ENCODE assay signal across 8 cellular contexts in genomic region chr10:33134011-33134751, GRCh38.
DNase-seq lines count a peak whose midpoint lies in the region; ATAC-seq, FAIRE-seq and TF ChIP-seq lines count a peak whose summit lies in the region.

No MANE protein-coding gene starts in this region.

- intact Hi-C loops in activated CD4-positive, alpha-beta T cell treated with anti-CD3 and anti-CD28 coated beads, Interleukin-2, amount 10 ng/mL, durations not matched to agents 24 days and 14 days (cut with micrococcal nuclease), result loop anchor here (1.0 to 10.0 kb wide), 8 partner anchors 9 to 1079 kb away; partner anchors contain the start of genes ITGB1 and KIF5B

- peak; percentile 88 for ATAC-seq in GM18873 (IDR thresholded peaks at IDR 0.05; ENCODE audit: low FRiP score, unreplicated experiment)
- peak; percentile 78 for ATAC-seq in HG03432 (IDR thresholded peaks at IDR 0.05; ENCODE audit: unreplicated experiment)

- TF ChIP-seq POLR2A in GM12891 (IDR thresholded peaks at IDR 0.05; ENCODE audit: low read depth, low read length), result no peak

- H3K36me3 ChIP-seq in effector memory CD4-positive, alpha-beta T cell (ENCODE audit: control insufficient read depth, insufficient read depth, low read length), result no peaks in the 10 kb centered on the region

- H3K27me3 ChIP-seq in effector memory CD4-positive, alpha-beta T cell (replicated peaks; ENCODE audit: control insufficient read depth, insufficient read depth, low read length, poor library complexity, severe bottlenecking), result no peaks in the 10 kb centered on the region

- H3K9me3 ChIP-seq in effector memory CD4-positive, alpha-beta T cell (ENCODE audit: control insufficient read depth, low read length), result no peaks in the 10 kb centered on the region

- H3K27ac Mint-ChIP-seq in activated CD4-positive, alpha-beta T cell treated with anti-CD3 and anti-CD28 coated beads, Interleukin-2, amount 10 ng/mL, durations not matched to agents 24 days and 14 days, result peak overlapping the region; percentile 87

- peaks cover 2% of the 10 kb centered on the region for H3K27me3 Mint-ChIP-seq in activated CD4-positive, alpha-beta T cell treated with anti-CD3 and anti-CD28 coated beads, Interleukin-2, amount 10 ng/mL, durations not matched to agents 24 days and 14 days

- H3K4me3 ChIP-seq in effector memory CD4-positive, alpha-beta T cell (ENCODE audit: insufficient read depth, low read depth, low read length, poor library complexity, severe bottlenecking), result no peak overlapping the region

- H3K27ac ChIP-seq in effector memory CD4-positive, alpha-beta T cell (ENCODE audit: insufficient read depth, low read length, poor library complexity, severe bottlenecking), result peak overlapping the region; percentile 75

- FAIRE-seq in GM12891 (lab: Jason Lieb, UNC), result no peak
- no peak for FAIRE-seq in frontal cortex (lab: Jason Lieb, UNC)

- peak; percentile 83 for DNase-seq in activated CD4-positive, alpha-beta T cell treated with anti-CD3 and anti-CD28 coated beads, Interleukin-2, amount 10 ng/mL, durations not matched to agents 24 days and 14 days
- peak; percentile 60 to 78 (median 67) for DNase-seq in effector memory CD4-positive, alpha-beta T cell
- DNase-seq in renal cortical epithelial cell (ENCODE audit: low read depth) (peak; percentile 100), GM12891 (ENCODE audit: insufficient read length, low spot score) (no peak), frontal cortex (ENCODE audit: low spot score in 2 of 2) (no peak), NCI-H2107 treated with DMSO at 0.1 percent for 48 hours (lab: John Stamatoyannopoulos, UW; ENCODE audit: unreplicated experiment) (no peak)

- H3K9me3 Mint-ChIP-seq in activated CD4-positive, alpha-beta T cell treated with anti-CD3 and anti-CD28 coated beads, Interleukin-2, amount 10 ng/mL, durations not matched to agents 24 days and 14 days, result peaks cover 9% of the 10 kb centered on the region

- peaks cover 86% of the 10 kb centered on the region for H3K4me1 ChIP-seq in effector memory CD4-positive, alpha-beta T cell (ENCODE audit: control insufficient read depth, insufficient read depth, low read length, poor library complexity, severe bottlenecking)

- peak overlapping the region; percentile 29 for H3K4me3 Mint-ChIP-seq in activated CD4-positive, alpha-beta T cell treated with anti-CD3 and anti-CD28 coated beads, Interleukin-2, amount 10 ng/mL, durations not matched to agents 24 days and 14 days

- H3K4me1 Mint-ChIP-seq in activated CD4-positive, alpha-beta T cell treated with anti-CD3 and anti-CD28 coated beads, Interleukin-2, amount 10 ng/mL, durations not matched to agents 24 days and 14 days, result peaks cover 50% of the 10 kb centered on the region

- no peaks in the 10 kb centered on the region for H3K36me3 Mint-ChIP-seq in activated CD4-positive, alpha-beta T cell treated with anti-CD3 and anti-CD28 coated beads, Interleukin-2, amount 10 ng/mL, durations not matched to agents 24 days and 14 days (ENCODE audit: low read depth)

TF ChIP-seq in GM12891, 5 proteins besides CTCF, POLR2A, EP300 and RAD21:
- no peak for TF ChIP-seq PAX5 (IDR thresholded peaks at IDR 0.05; ENCODE audit: insufficient read depth, low read length, severe bottlenecking)
- no peak for TF ChIP-seq SPI1 (IDR thresholded peaks at IDR 0.05; ENCODE audit: low read depth, low read length)
- no peak for TF ChIP-seq POU2F2 (IDR thresholded peaks at IDR 0.05; ENCODE audit: low read depth, low read length)
- TF ChIP-seq POLR2AphosphoS5 (IDR thresholded peaks at IDR 0.05; ENCODE audit: low read depth, low read length), result no peak
- no peak for TF ChIP-seq TAF1 (IDR thresholded peaks at IDR 0.05; ENCODE audit: low read depth, low read length)
TF ChIP-seq in GM12891: peak in this region for 0.

Comparison
In these comparisons a context has a peak if more than half of its experiments do, and no peak if none do; other contexts are left out.
1. DNase-seq: peak in activated CD4-positive, alpha-beta T cell treated with anti-CD3 and anti-CD28 coated beads, Interleukin-2, amount 10 ng/mL, durations not matched to agents 24 days and 14 days (single experiment), effector memory CD4-positive, alpha-beta T cell (3 of 3) and renal cortical epithelial cell (single experiment); none in GM12891 (single experiment), frontal cortex (0 of 2) and NCI-H2107 treated with DMSO at 0.1 percent for 48 hours (single experiment).